In the genomic region with DNA sequence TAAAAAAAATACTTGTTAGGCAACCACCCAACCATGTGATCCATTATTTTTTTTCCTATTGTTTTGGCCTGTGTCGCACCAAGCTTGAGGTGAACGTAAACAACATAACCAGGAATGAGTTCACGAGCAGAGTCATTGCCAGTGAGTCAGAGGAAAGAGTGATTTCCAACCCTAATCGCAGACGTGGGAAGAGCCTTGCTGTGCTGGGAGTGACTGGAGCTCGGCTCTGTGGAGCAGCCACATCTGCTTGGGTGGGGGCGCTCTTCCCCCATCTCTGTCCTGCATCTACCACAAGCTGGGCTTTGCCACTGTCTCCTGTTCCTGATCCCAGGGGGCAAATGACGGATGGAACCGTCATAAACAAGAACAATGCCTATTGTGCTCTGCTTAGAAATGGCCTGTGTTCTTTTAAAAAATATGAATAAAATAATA, we compare ENCODE assay signal across 11 cellular contexts.
A peak's percentile ranks its signal among the peaks of the same experiment; 100 is the strongest.
DNase-seq lines count a peak whose midpoint lies in the region; ATAC-seq, FAIRE-seq and TF ChIP-seq lines count a peak whose summit lies in the region.
"Had no signal": no experiment of that assay in that cellular context is flagged by ENCODE, and none has a peak within 500 bp of the region (broad histone marks: within the 10 kb centered on the region; RNA-seq: fewer than 3 reads in every experiment).

No MANE protein-coding gene starts in this region.

- no peaks in the 10 kb centered on the region for H3K36me3 ChIP-seq in cardiac muscle cell
- H3K36me3 ChIP-seq: HAP-1, upper lobe of left lung had no signal

- no peak for ATAC-seq in HG02759 (IDR thresholded peaks at IDR 0.05; ENCODE audit: unreplicated experiment)

- H3K4me3 ChIP-seq in cardiac muscle cell: no peak overlapping the region
- H3K4me3 ChIP-seq: HAP-1, upper lobe of left lung had no signal

- intact Hi-C loops in cardiac septum (cut with DNase I): no loop called here

- no peak for FAIRE-seq in GM19239 (lab: Jason Lieb, UNC)

- TF ChIP-seq CTCF in cardiac muscle cell (IDR thresholded peaks at IDR 0.05; ENCODE audit: low read depth, low read length): peak; percentile 5

- no peaks in the 10 kb centered on the region for H3K27me3 ChIP-seq in cardiac muscle cell
- H3K27me3 ChIP-seq: upper lobe of left lung had no signal

- no peaks in the 10 kb centered on the region for H3K9me3 ChIP-seq in cardiac muscle cell (ENCODE audit: low read depth)
- H3K9me3 ChIP-seq: HAP-1, upper lobe of left lung had no signal

- no peak overlapping the region for H3K27ac ChIP-seq in cardiac muscle cell
- H3K27ac ChIP-seq: upper lobe of left lung had no signal

- DNase-seq in cardiac muscle cell (ENCODE audit: low read depth in 1 of 2, low spot score in 1 of 2) (peak in 1 of 2 donors; percentile 73), cardiac septum (ENCODE audit: low spot score) (no peak), amygdala (lab: John Stamatoyannopoulos, UW) (peak in 37 of 56 donors; percentile 4 to 72 (median 35)), hypothalamus (lab: John Stamatoyannopoulos, UW) (peak in 31 of 51 donors; percentile 3 to 80 (median 38)), NCI-H1417 treated with DMSO at 0.1 percent for 48 hours (lab: John Stamatoyannopoulos, UW) (no peak), GM19239 (ENCODE audit: insufficient read length, low spot score) (no peak), DMS114 treated with DMSO at 0.1 percent for 48 hours (lab: John Stamatoyannopoulos, UW; ENCODE audit: unreplicated experiment) (no peak)
- DNase-seq: NCI-H1694, upper lobe of left lung had no signal

- no peaks in the 10 kb centered on the region for H3K4me1 ChIP-seq in cardiac muscle cell (ENCODE audit: low read depth)
- H3K4me1 ChIP-seq: HAP-1, upper lobe of left lung had no signal

Comparison
In these comparisons a context has a peak if more than half of its experiments do, and no peak if none do; other contexts are left out.
1. DNase-seq: peak in amygdala (37 of 56) and hypothalamus (31 of 51); none in cardiac septum (single experiment), NCI-H1417 treated with DMSO at 0.1 percent for 48 hours (single experiment), GM19239 (single experiment) and DMS114 treated with DMSO at 0.1 percent for 48 hours (single experiment).